14 cellular contexts compared by ENCODE assay signal in the genomic region with DNA sequence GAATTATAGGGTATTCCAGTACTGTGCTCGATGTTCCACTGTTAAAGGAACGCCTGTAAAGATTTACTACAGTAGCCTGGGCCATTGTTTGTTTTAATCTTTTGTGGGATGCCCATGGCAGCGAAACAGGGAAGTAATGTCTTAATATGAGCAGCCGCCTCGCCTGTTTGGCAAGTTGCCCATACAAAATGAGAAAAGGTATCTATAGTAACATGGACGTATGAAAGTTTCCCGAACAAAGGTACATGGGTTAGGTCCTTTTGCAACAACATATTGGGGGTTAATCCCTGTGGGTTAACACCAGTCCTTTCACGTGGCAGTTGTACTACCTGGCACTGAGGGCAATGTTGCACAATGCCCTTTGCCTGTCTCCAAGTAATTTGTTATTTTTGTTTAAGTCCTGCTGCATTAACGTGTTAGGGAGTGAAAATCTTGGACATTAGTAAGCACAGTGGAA. TPM values are rescaled to one million over a fixed set of nuclear protein-coding genes. Genes with fewer than 3 reads are reported as not detected.
A peak's percentile ranks its signal among the peaks of the same experiment; 100 is the strongest.
DNase-seq lines count a peak whose midpoint lies in the region; ATAC-seq, FAIRE-seq and TF ChIP-seq lines count a peak whose summit lies in the region.
"Had no signal": no experiment of that assay in that cellular context is flagged by ENCODE, and none has a peak within 500 bp of the region (broad histone marks: within the 10 kb centered on the region; RNA-seq: fewer than 3 reads in every experiment).

No MANE protein-coding gene starts in this region.

- H3K9me3 ChIP-seq in A549, result peaks cover 18% of the 10 kb centered on the region
- H3K9me3 ChIP-seq in PC-9 (ENCODE audit: insufficient read depth, low read depth), result peaks cover 21% of the 10 kb centered on the region
- peaks cover 0 to 9% (median 6%) of the 10 kb centered on the region in 4 donors for H3K9me3 ChIP-seq in sigmoid colon
- H3K9me3 ChIP-seq: testis had no signal

- no peaks in the 10 kb centered on the region for H3K27me3 ChIP-seq in PC-9 (ENCODE audit: insufficient read depth, low read depth)
- H3K27me3 ChIP-seq in sigmoid colon, result peaks cover 0 to 6% (median 0%) of the 10 kb centered on the region in 3 donors
- H3K27me3 ChIP-seq: testis had no signal

- 8% methylated on average over 9 of the region's 9 CpGs for WGBS in A549 (ENCODE audit: missing lambda C conversion rate)
- WGBS in sigmoid colon, 2 donors, result 8 to 28% methylated on average over 9 of the region's 9 CpGs

- H3F3A ChIP-seq in PC-9 (ENCODE audit: insufficient read depth, low read depth), result peaks cover 35% of the 10 kb centered on the region

- no peaks in the 10 kb centered on the region for H4K20me1 ChIP-seq in PC-9 (ENCODE audit: insufficient read depth)

- POLR2A ChIA-PET in A549 (lab: Yijun Ruan, JAX), result no interaction called here
- POLR2A ChIA-PET in PC-9 (lab: Charles Lee; ENCODE audit: unreplicated experiment), result interaction anchor here (0.6 kb wide), 1 partner anchor 19 kb away, joined by 3 read pairs; no protein-coding TSS in a partner anchor

- TF ChIP-seq POLR2A in A549 (IDR thresholded peaks at IDR 0.05; ENCODE audit: low read length) (no peak), sigmoid colon (IDR thresholded peaks at IDR 0.05) (no peak)

- 0 out of 2 replicates have a peak, but pooled peaks cover 9% of the 10 kb centered on the region for H3K36me3 ChIP-seq in PC-9 (ENCODE audit: low read depth)
- H3K36me3 ChIP-seq in sigmoid colon, result no peaks in the 10 kb centered on the region

- DNase-seq in A549 (ENCODE audit: low read depth in 1 of 2, low spot score in 1 of 2) (peak in 1 of 2 experiments; percentile 85), NCI-H1092 treated with DMSO at 0.1 percent for 48 hours (lab: John Stamatoyannopoulos, UW) (peak; percentile 83), PC-9 (peak; percentile 80 to 96), left lobe of liver (ENCODE audit: low spot score) (peak; percentile 72), globus pallidus (ENCODE audit: low spot score) (no peak), retina (no peak), sigmoid colon (no peak)
- DNase-seq: activated CD4-positive, alpha-beta T cell treated with anti-CD3 and anti-CD28 coated beads, Interleukin-2, amount 10 ng/mL, durations not matched to agents 7 days and 5 days; effector CD8-positive, alpha-beta T cell; stimulated activated CD4-positive, alpha-beta T cell treated with anti-CD3 and anti-CD28 coated beads, Interleukin-4, amount 100 ng/mL, for 4 hours; testis had no signal

- TF ChIP-seq EP300 in A549 (IDR thresholded peaks at IDR 0.05) (no peak), sigmoid colon (IDR thresholded peaks at IDR 0.05) (no peak)

- TF ChIP-seq CTCF in A549 (IDR thresholded peaks at IDR 0.05), result no peak
- no peak for TF ChIP-seq CTCF in PC-9 (conservative IDR thresholded peaks at IDR 0.05)
- no peak for TF ChIP-seq CTCF in sigmoid colon (IDR thresholded peaks at IDR 0.05)

- no peaks in the 10 kb centered on the region for H3K9me2 ChIP-seq in PC-9 (ENCODE audit: insufficient read depth)

- H3K4me2 ChIP-seq in A549, result peak overlapping the region; percentile 66
- peak overlapping the region; percentile 57 for H3K4me2 ChIP-seq in PC-9

- ATAC-seq in A549 (peak; percentile 45 to 69; a peak in 5 of 6 replicates), left lobe of liver (peak; percentile 85), HG02678 (IDR thresholded peaks at IDR 0.05; ENCODE audit: unreplicated experiment) (no peak)

- CTCF ChIA-PET in A549 (lab: Yijun Ruan, JAX) (interaction anchor here (0.6 to 1.2 kb wide), 4 partner anchors 14 to 106 kb away, joined by 3 to 4 read pairs (median 3); no protein-coding TSS in a partner anchor), PC-9 (lab: Charles Lee) (no interaction called here)

- BruUV-seq in PC-9 (replicated peaks; lab: Mats Ljungman, UMichigan), result no TSS peak

- TF ChIP-seq RAD21 in A549 (conservative IDR thresholded peaks at IDR 0.05 in 1 of 2, IDR thresholded peaks at IDR 0.05 in 1 of 2), result no peak

- FAIRE-seq in A549 (lab: Jason Lieb, UNC), result no peak
- FAIRE-seq: H54 had no signal

- H3K4me3 ChIP-seq in A549 (no peak overlapping the region), PC-9 (peak overlapping the region; percentile 29; the same call in 1 of the 2 replicates), sigmoid colon (no peak overlapping the region)
- H3K4me3 ChIP-seq: testis had no signal

- H3K4me1 ChIP-seq in A549 (peaks cover 50% of the 10 kb centered on the region), PC-9 (replicated peaks; ENCODE audit: insufficient read depth) (peaks cover 56% of the 10 kb centered on the region), sigmoid colon (peaks cover 0 to 7% (median 2%) of the 10 kb centered on the region in 4 donors)
- H3K4me1 ChIP-seq: testis had no signal

- intact Hi-C loops in PC-9 (cut with micrococcal nuclease; ENCODE audit: unreplicated experiment) (loop anchor here (1.0 kb wide), 2 partner anchors 14 to 36 kb away; no protein-coding TSS in a partner anchor), sigmoid colon (cut with DNase I) (no loop called here)

- H3K27ac ChIP-seq in A549 (peak overlapping the region; percentile 55 to 63), PC-9 (peak overlapping the region; percentile 69), sigmoid colon (peak overlapping the region in 1 of 4 donors; percentile 27)
- H3K27ac ChIP-seq: testis had no signal

- peaks cover 16% of the 10 kb centered on the region for H3K79me2 ChIP-seq in PC-9 (ENCODE audit: low read depth)

- H2AFZ ChIP-seq in PC-9, result no peak overlapping the region

TF ChIP-seq in A549, 52 proteins besides CTCF, POLR2A, EP300 and RAD21:
- TF ChIP-seq PHF8 (IDR thresholded peaks at IDR 0.05; ENCODE audit: borderline replicate concordance, low read depth) (no peak), ZFP36 (IDR thresholded peaks at IDR 0.05; ENCODE audit: borderline replicate concordance, partially characterized antibody) (no peak), CEBPB (IDR thresholded peaks at IDR 0.05) (peak; percentile 84 to 88), ESRRA (IDR thresholded peaks at IDR 0.05; ENCODE audit: borderline replicate concordance, low read length) (0 out of 2 replicates have a peak, but pooled peaks have one; percentile 13), NFE2L2 (conservative IDR thresholded peaks at IDR 0.05; ENCODE audit: low read length) (no peak)
- TF ChIP-seq, protein P1, sequence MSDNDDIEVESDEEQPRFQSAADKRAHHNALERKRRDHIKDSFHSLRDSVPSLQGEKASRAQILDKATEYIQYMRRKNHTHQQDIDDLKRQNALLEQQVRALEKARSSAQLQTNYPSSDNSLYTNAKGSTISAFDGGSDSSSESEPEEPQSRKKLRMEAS (IDR thresholded peaks at IDR 0.05), result peak; percentile 39; the same call in 1 of the 2 replicates
TF ChIP-seq in A549: peak in this region for 3.

RNA-seq across cellular contexts. Expression of a gene that starts 21.1 kb away (rescaled TPM):
- 14.8 and 17.1 TPM in 2 replicates for polyA plus RNA-seq in A549 (2011; rRNA removed)
- 3.9 and 5.5 TPM in 2 replicates for polyA plus RNA-seq in A549 (2012; cell fraction: cytosol; rRNA removed)
- 2.9 and 4.4 TPM in 2 replicates for polyA plus RNA-seq in A549 (2012; cell fraction: nucleus; rRNA removed)
- 8.3 to 11.1 TPM (median 9.5 TPM) in 3 replicates for polyA plus RNA-seq in A549 (2017; fragmentation: RNase III; extraction: RNeasy Plus Mini Kit Qiagen cat#74134 plus additional on column Dnase treatment)
- 19.3 and 20.3 TPM in 2 replicates for polyA minus RNA-seq in A549 (2011; rRNA and poly(A)+ RNA removed)
- total RNA-seq in PC-9 (2021), result 22.1 and 52.5 TPM in 2 replicates
- 0.15 TPM for total RNA-seq in left lobe of liver
- total RNA-seq in sigmoid colon, result under 1 TPM in 2 of 4 donors, not detected in 2; 0.36 to 0.83 TPM
- 10 to 100 TPM; 22.4 to 56.0 (median 35.4) TPM for polyA plus RNA-seq in sigmoid colon
- total RNA-seq: activated CD4-positive, alpha-beta T cell treated with anti-CD3 and anti-CD28 coated beads, Interleukin-2, amount 10 ng/mL, durations not matched to agents 7 days and 5 days; neural crest cell had no signal

Comparison
In these comparisons a context has a peak if more than half of its experiments do, and no peak if none do; other contexts are left out.
1. DNase-seq: peak in NCI-H1092 treated with DMSO at 0.1 percent for 48 hours (single experiment), PC-9 (2 of 2) and left lobe of liver (single experiment); none in globus pallidus (single experiment), retina (single experiment) and sigmoid colon (single experiment).
2. RNA of a gene that starts 21.1 kb away (total RNA-seq): 22.1 to 52.5 TPM in PC-9; 0.36 to 0.83 TPM in sigmoid colon and 0.15 TPM in left lobe of liver (single experiment); every median in the first group is over 10 times any median in the second.